In genomic region chr15:92882697-92883642, GRCh38 we compare ENCODE assay signal across 8 cellular contexts. TPM values are rescaled to one million over a fixed set of nuclear protein-coding genes. Genes with fewer than 3 reads are reported as not detected.
DNase-seq lines count a peak whose midpoint lies in the region; ATAC-seq and TF ChIP-seq lines count a peak whose summit lies in the region.

No MANE protein-coding gene starts in this region.

- H3K4me1 ChIP-seq in mesendoderm (ENCODE audit: control insufficient read depth, low read depth, low read length): peaks cover 6% of the 10 kb centered on the region

- H2BK120ac ChIP-seq in mesendoderm (ENCODE audit: low read depth, low read length): peak overlapping the region; percentile 86

- H3K27me3 ChIP-seq in mesendoderm (ENCODE audit: insufficient read depth, low read length, poor library complexity): no peaks in the 10 kb centered on the region

- no peaks in the 10 kb centered on the region for H3K36me3 ChIP-seq in mesendoderm (ENCODE audit: control insufficient read depth, insufficient read depth, low read length)

- TF ChIP-seq CTCF in C4-2B (conservative IDR thresholded peaks at IDR 0.05): no peak

- H4K8ac ChIP-seq in mesendoderm (ENCODE audit: low read depth, low read length): peak overlapping the region; percentile 57

- H3K4me1 Mint-ChIP-seq in T-helper 17 cell: peaks cover 38% of the 10 kb centered on the region

- WGBS in mesendoderm (ENCODE audit: extremely low coverage, insufficient coverage, low lambda C conversion rate): no CpG with 5 or more reads among the region's 113 CpGs

- no peaks in the 10 kb centered on the region for H3K27me3 Mint-ChIP-seq in T-helper 17 cell

- peak overlapping the region; percentile 85 for H3K23ac ChIP-seq in mesendoderm (ENCODE audit: low read length)

- no peaks in the 10 kb centered on the region for H3K9me3 ChIP-seq in T-helper 17 cell (ENCODE audit: control insufficient read depth, low read length, poor library complexity, severe bottlenecking)

- no peak overlapping the region for H2AK5ac ChIP-seq in mesendoderm (ENCODE audit: low read length)

- peak overlapping the region; percentile 100 for H3K18ac ChIP-seq in mesendoderm (ENCODE audit: low read length)

- peak overlapping the region; percentile 97 for H3K27ac ChIP-seq in C4-2B
- peak overlapping the region; percentile 97 for H3K27ac ChIP-seq in cingulate gyrus (ENCODE audit: low read depth, low read length)
- peak overlapping the region; percentile 100 for H3K27ac ChIP-seq in mesendoderm (ENCODE audit: low read depth, low read length)
- peak overlapping the region; percentile 94 for H3K27ac ChIP-seq in temporal lobe (ENCODE audit: low read depth, low read length)

- H3K4me3 Mint-ChIP-seq in T-helper 17 cell: peak overlapping the region; percentile 94

- DNase-seq in T-helper 17 cell: peak; percentile 18 to 29 (median 23)
- peak; percentile 39 for DNase-seq in mesendoderm
- DNase-seq in SW 1271 (lab: John Stamatoyannopoulos, UW): no peak

- peaks cover 9% of the 10 kb centered on the region for H3K36me3 Mint-ChIP-seq in T-helper 17 cell (ENCODE audit: low read depth)

- peak overlapping the region; percentile 100 for H3K4ac ChIP-seq in mesendoderm (ENCODE audit: low read depth, low read length)

- no peak overlapping the region for H4K5ac ChIP-seq in mesendoderm (ENCODE audit: low read length)

- peaks cover 36% of the 10 kb centered on the region for H3K79me2 ChIP-seq in mesendoderm (ENCODE audit: control insufficient read depth, insufficient read depth, low read length)

- peak overlapping the region; percentile 98 for H3K4me3 ChIP-seq in mesendoderm (ENCODE audit: low read length)

- H2BK15ac ChIP-seq in mesendoderm (replicated peaks; ENCODE audit: low read depth): peak overlapping the region; percentile 36

- H2BK5ac ChIP-seq in mesendoderm (ENCODE audit: low read length): peak overlapping the region; percentile 53

- H3K4me2 ChIP-seq in mesendoderm (ENCODE audit: low read length): no peak overlapping the region

- H3K9ac ChIP-seq in mesendoderm (ENCODE audit: low read length): peak overlapping the region; percentile 97

- peak overlapping the region; percentile 100 for H3K27ac Mint-ChIP-seq in T-helper 17 cell

- no peaks in the 10 kb centered on the region for H3K79me1 ChIP-seq in mesendoderm (ENCODE audit: low read length)

- ATAC-seq in GM19324 (IDR thresholded peaks at IDR 0.05; ENCODE audit: low FRiP score, unreplicated experiment) (peak; percentile 73), HG03342 (IDR thresholded peaks at IDR 0.05; ENCODE audit: unreplicated experiment) (peak; percentile 55), T-helper 17 cell (peak; percentile 80)

- H3K56ac ChIP-seq in mesendoderm (ENCODE audit: low read length): peak overlapping the region; percentile 94

RNA-seq across cellular contexts. Expression of gene CHD2, which starts 17.2 kb away (rescaled TPM):
- total RNA-seq in T-helper 17 cell (100 to 1,000 TPM; 505 to 520 TPM), temporal lobe (93.4 TPM)
- polyA plus RNA-seq in mesendoderm (2013, experiment 1 of 2): 46.2 TPM
- polyA plus RNA-seq in mesendoderm (2013, experiment 2 of 2): 51.0 TPM

Comparison
In these comparisons a context has a peak if more than half of its experiments do, and no peak if none do; other contexts are left out.
1. DNase-seq: peak in T-helper 17 cell (3 of 3) and mesendoderm (single experiment); none in SW 1271 (0 of 2).
2. Peak in every context shown above with its lines, with median percentiles within 50 percentile points of each other: H3K27ac ChIP-seq and ATAC-seq.